Comparison of ENCODE assay signal across 1 cellular context in the genomic region with DNA sequence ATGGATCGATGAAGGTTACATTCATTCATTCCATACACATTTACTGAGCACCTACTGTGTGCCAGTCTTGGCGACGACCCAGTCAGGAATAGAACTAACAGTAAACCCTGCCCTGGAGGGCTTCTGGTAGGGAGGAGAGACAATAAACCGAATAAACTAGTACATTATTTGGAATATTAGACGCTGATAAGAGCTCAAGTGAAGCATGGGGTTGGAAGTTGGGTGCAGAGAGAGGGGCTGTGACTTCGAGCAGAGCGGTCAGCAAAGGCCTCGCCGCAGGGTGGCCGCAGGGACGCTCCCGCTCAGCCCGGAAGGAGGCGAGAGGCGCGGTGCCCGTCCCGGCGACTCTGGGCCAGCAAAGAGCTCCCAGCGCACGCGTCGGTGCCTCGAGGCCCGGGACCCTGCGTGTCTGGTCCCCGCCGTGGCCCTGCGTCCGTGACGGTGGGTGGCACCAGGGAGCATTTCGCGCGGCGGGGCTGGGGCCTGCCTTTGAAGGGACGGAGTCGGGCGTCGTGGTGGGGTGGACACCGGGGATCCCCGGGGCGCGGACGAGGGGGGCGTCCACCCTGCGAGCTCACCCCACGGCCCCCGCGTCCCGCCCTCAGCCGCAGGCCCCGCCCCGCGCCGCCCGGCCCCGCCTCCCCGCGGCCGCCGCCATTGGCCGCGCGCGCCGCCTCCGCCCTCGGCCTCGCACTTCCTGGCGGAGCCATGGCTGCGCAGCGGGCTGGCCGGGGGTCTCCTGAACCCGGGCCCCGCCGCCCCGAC.
TF ChIP-seq lines count a peak whose summit lies in the region.

KLHL36 (plus strand) TSS at position 682 of the 765 bp plus-strand sequence. CDS start 2,357 bp downstream, outside the sequence.

TF ChIP-seq in K562, 482 proteins besides CTCF, POLR2A, EP300 and RAD21 (continued from another document and continues in another):
- TF ChIP-seq ZNF280A (IDR thresholded peaks at IDR 0.05; ENCODE audit: low read depth, partially characterized antibody) (no peak), BHLHE40 (IDR thresholded peaks at IDR 0.05; ENCODE audit: low read length) (0 out of 2 replicates have a peak, but pooled peaks have one; percentile 7), CREB3 (tag; conservative IDR thresholded peaks at IDR 0.05; ENCODE audit: low read depth) (0 out of 2 replicates have a peak, but pooled peaks have one; percentile 50), CHD7 (IDR thresholded peaks at IDR 0.05; ENCODE audit: low read depth, low read length) (no peak), MITF (IDR thresholded peaks at IDR 0.05) (no peak), FOS (IDR thresholded peaks at IDR 0.05; ENCODE audit: extremely low read depth, insufficient read length) (no peak), ZNF583 (CRISPR knock-in tag; IDR thresholded peaks at IDR 0.05) (no peak), MTA1 (IDR thresholded peaks at IDR 0.05; ENCODE audit: borderline replicate concordance) (peak; percentile 83), ELF4 (CRISPR knock-in tag; IDR thresholded peaks at IDR 0.05) (0 out of 2 replicates have a peak, but pooled peaks have one; percentile 32), ZNF699 (CRISPR knock-in tag; IDR thresholded peaks at IDR 0.05; ENCODE audit: insufficient replicate concordance) (no peak)
- TF ChIP-seq, protein P1, sequence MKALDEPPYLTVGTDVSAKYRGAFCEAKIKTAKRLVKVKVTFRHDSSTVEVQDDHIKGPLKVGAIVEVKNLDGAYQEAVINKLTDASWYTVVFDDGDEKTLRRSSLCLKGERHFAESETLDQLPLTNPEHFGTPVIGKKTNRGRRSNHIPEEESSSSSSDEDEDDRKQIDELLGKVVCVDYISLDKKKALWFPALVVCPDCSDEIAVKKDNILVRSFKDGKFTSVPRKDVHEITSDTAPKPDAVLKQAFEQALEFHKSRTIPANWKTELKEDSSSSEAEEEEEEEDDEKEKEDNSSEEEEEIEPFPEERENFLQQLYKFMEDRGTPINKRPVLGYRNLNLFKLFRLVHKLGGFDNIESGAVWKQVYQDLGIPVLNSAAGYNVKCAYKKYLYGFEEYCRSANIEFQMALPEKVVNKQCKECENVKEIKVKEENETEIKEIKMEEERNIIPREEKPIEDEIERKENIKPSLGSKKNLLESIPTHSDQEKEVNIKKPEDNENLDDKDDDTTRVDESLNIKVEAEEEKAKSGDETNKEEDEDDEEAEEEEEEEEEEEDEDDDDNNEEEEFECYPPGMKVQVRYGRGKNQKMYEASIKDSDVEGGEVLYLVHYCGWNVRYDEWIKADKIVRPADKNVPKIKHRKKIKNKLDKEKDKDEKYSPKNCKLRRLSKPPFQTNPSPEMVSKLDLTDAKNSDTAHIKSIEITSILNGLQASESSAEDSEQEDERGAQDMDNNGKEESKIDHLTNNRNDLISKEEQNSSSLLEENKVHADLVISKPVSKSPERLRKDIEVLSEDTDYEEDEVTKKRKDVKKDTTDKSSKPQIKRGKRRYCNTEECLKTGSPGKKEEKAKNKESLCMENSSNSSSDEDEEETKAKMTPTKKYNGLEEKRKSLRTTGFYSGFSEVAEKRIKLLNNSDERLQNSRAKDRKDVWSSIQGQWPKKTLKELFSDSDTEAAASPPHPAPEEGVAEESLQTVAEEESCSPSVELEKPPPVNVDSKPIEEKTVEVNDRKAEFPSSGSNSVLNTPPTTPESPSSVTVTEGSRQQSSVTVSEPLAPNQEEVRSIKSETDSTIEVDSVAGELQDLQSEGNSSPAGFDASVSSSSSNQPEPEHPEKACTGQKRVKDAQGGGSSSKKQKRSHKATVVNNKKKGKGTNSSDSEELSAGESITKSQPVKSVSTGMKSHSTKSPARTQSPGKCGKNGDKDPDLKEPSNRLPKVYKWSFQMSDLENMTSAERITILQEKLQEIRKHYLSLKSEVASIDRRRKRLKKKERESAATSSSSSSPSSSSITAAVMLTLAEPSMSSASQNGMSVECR (CRISPR knock-in tag; IDR thresholded peaks at IDR 0.05), result peak; percentile 76; the same call in 1 of the 2 replicates
